23 cellular contexts compared by ENCODE assay signal in the genomic region with DNA sequence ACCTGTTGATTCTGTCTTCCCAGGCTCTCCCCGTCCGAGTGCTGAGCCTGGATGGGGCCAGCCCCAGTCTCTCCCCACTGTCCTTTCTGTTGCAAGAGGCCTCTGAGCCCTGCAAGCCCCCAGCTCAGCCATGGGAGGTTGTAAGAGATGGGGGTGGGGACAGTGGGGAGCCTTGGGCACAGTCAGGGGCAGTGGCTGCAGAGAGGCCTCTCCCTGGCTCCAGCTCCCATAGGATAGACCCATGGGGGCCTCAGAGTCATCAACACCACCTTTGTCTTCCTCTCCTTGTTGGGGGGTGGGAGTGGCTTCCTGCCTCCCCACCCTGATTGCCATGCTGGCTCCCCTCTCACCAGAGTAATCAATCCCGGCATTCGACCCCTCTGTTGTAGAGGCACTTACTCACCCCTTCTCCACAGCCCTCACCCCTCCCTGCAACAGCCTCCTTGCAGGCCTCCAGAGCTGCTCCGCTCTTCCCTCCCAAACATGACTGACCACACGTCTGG. TPM values are rescaled to one million over a fixed set of nuclear protein-coding genes. Genes with fewer than 3 reads are reported as not detected.
"Had no signal": no experiment of that assay in that cellular context is flagged by ENCODE, and none has a peak within 500 bp of the region (broad histone marks: within the 10 kb centered on the region; RNA-seq: fewer than 3 reads in every experiment).

No MANE protein-coding gene starts in this region.

- H3K4me1 Mint-ChIP-seq: activated B cell treated with CpG ODN at 0.5 μM for 24 hours; activated CD4-positive, alpha-beta T cell treated with anti-CD3 and anti-CD28 coated beads for 36 hours; activated naive CD4-positive, alpha-beta T cell treated with anti-CD3 and anti-CD28 coated beads, Interleukin-2, amount 10 ng/mL, durations not matched to agents 7 days and 5 days had no signal

- H3K27ac ChIP-seq: coronary artery, heart right ventricle, lower lobe of right lung, neutrophil, ovary, prostate gland, spleen, thoracic aorta had no signal

- H3K27ac Mint-ChIP-seq: activated B cell treated with CpG ODN at 0.5 μM for 24 hours; activated CD4-positive, alpha-beta T cell treated with anti-CD3 and anti-CD28 coated beads for 36 hours; activated naive CD4-positive, alpha-beta T cell treated with anti-CD3 and anti-CD28 coated beads, Interleukin-2, amount 10 ng/mL, durations not matched to agents 7 days and 5 days; type B pancreatic cell had no signal

- H3K4me3 Mint-ChIP-seq: activated B cell treated with CpG ODN at 0.5 μM for 24 hours; activated CD4-positive, alpha-beta T cell treated with anti-CD3 and anti-CD28 coated beads for 36 hours; activated naive CD4-positive, alpha-beta T cell treated with anti-CD3 and anti-CD28 coated beads, Interleukin-2, amount 10 ng/mL, durations not matched to agents 7 days and 5 days; naive thymus-derived CD4-positive, alpha-beta T cell; type B pancreatic cell had no signal

- H3K36me3 ChIP-seq: heart right ventricle, lower lobe of right lung, neutrophil, ovary, prostate gland, spleen, thoracic aorta had no signal

- ATAC-seq: activated CD4-positive, alpha-beta T cell treated with anti-CD3 and anti-CD28 coated beads for 36 hours; heart right ventricle; left lobe of liver; lower lobe of right lung; naive thymus-derived CD4-positive, alpha-beta T cell had no signal

- H3K4me3 ChIP-seq: coronary artery, heart right ventricle, lower lobe of right lung, ovary, prostate gland, spleen, thoracic aorta had no signal

- H3K27me3 Mint-ChIP-seq: activated CD4-positive, alpha-beta T cell treated with anti-CD3 and anti-CD28 coated beads for 36 hours; type B pancreatic cell had no signal

- H3K36me3 Mint-ChIP-seq: activated naive CD4-positive, alpha-beta T cell treated with anti-CD3 and anti-CD28 coated beads, Interleukin-2, amount 10 ng/mL, durations not matched to agents 7 days and 5 days; naive thymus-derived CD4-positive, alpha-beta T cell; type B pancreatic cell had no signal

- H3K4me1 ChIP-seq: lower lobe of right lung had no signal

- H3K9me3 ChIP-seq: heart right ventricle, lower lobe of right lung, neutrophil, ovary, prostate gland, spleen, thoracic aorta had no signal

- DNase-seq: activated B cell treated with CpG ODN at 0.5 μM for 24 hours; activated CD4-positive, alpha-beta T cell treated with anti-CD3 and anti-CD28 coated beads for 36 hours; activated CD4-positive, alpha-beta T cell treated with anti-CD3 and anti-CD28 coated beads, Interleukin-2, amount 50 U/mL, for 48 hours; activated effector memory CD4-positive, alpha-beta T cell treated with anti-CD3 and anti-CD28 coated beads, Interleukin-2, amount 50 U/mL, for 16 hours; activated naive CD4-positive, alpha-beta T cell treated with anti-CD3 and anti-CD28 coated beads, Interleukin-2, amount 10 ng/mL, durations not matched to agents 7 days and 5 days; amygdala; cerebellar nuclear complex; heart right ventricle; kidney; lower lobe of right lung; naive thymus-derived CD4-positive, alpha-beta T cell; ovary; spleen; stimulated activated CD4-positive, alpha-beta T cell treated with anti-CD3 and anti-CD28 coated beads, Interleukin-4, amount 100 ng/mL, for 24 hours; stimulated activated naive CD4-positive, alpha-beta T cell treated with Interleukin-2 at 50 U/mL for 16 hours; T-helper 1 cell had no signal

- H3K27me3 ChIP-seq: heart right ventricle, ovary, spleen had no signal

- H3K9me3 Mint-ChIP-seq: activated B cell treated with CpG ODN at 0.5 μM for 24 hours; activated naive CD4-positive, alpha-beta T cell treated with anti-CD3 and anti-CD28 coated beads, Interleukin-2, amount 10 ng/mL, durations not matched to agents 7 days and 5 days; naive thymus-derived CD4-positive, alpha-beta T cell; type B pancreatic cell had no signal

- FAIRE-seq: bronchial epithelial cell, kidney had no signal

RNA-seq across cellular contexts. Expression of a gene that starts 37.5 kb away (rescaled TPM):
- total RNA-seq: activated B cell treated with CpG ODN at 0.5 μM for 24 hours had no signal
